29 cellular contexts compared by ENCODE assay signal in genomic region chr10:117989962-117990361, GRCh38. TPM values are rescaled to one million over a fixed set of nuclear protein-coding genes. Genes with fewer than 3 reads are reported as not detected.
A peak's percentile ranks its signal among the peaks of the same experiment; 100 is the strongest.
DNase-seq lines count a peak whose midpoint lies in the region; ATAC-seq, FAIRE-seq and TF ChIP-seq lines count a peak whose summit lies in the region.
"Had no signal": no experiment of that assay in that cellular context is flagged by ENCODE, and none has a peak within 500 bp of the region (broad histone marks: within the 10 kb centered on the region; RNA-seq: fewer than 3 reads in every experiment).

No MANE protein-coding gene starts in this region.

- no peak overlapping the region for H3K27ac Mint-ChIP-seq in nephron progenitor cell
- no peak overlapping the region for H3K27ac Mint-ChIP-seq in naive thymus-derived CD8-positive, alpha-beta T cell
- H3K27ac Mint-ChIP-seq: CD14-positive monocyte; CD4-positive, alpha-beta memory T cell; CD4-positive, CD25-positive, alpha-beta regulatory T cell; CD8-positive, alpha-beta memory T cell had no signal

- TF ChIP-seq RAD21 in HCT116 (IDR thresholded peaks at IDR 0.05; ENCODE audit: low read depth): no peak

- in situ Hi-C loops in HAP-1 (cut with MboI; ENCODE audit: low sequenced_read_pairs): no loop called here

- TF ChIP-seq CTCF in HCT116 (IDR thresholded peaks at IDR 0.05 in 2 of 3, conservative IDR thresholded peaks at IDR 0.05 in 1 of 3; ENCODE audit: borderline replicate concordance in 1 of 3, insufficient read depth in 1 of 3, low read depth in 2 of 3, low read length in 2 of 3) (no peak), WERI-Rb-1 (IDR thresholded peaks at IDR 0.05; ENCODE audit: low read depth, low read length) (no peak), nephron progenitor cell (IDR thresholded peaks at IDR 0.05) (no peak)

- no peaks in the 10 kb centered on the region for H3K9me2 ChIP-seq in HCT116 (ENCODE audit: insufficient read depth)

- no peaks in the 10 kb centered on the region for H3K79me2 ChIP-seq in HCT116 (ENCODE audit: insufficient read depth, low read length)

- RAD21 ChIA-PET in HCT116 (lab: Charles Lee; ENCODE audit: low non-redundant PET in 1 of 2, low total read pairs in 2 of 2, uncharacterized antibody in 2 of 2, unreplicated experiment in 2 of 2): no interaction called here

- CTCF ChIA-PET in HCT116 (lab: Charles Lee): no interaction called here

- H3K36me3 Mint-ChIP-seq in nephron progenitor cell (ENCODE audit: low read depth): peaks cover 15% of the 10 kb centered on the region
- peaks cover 0 to 27% (median 11%) of the 10 kb centered on the region in 3 donors for H3K36me3 Mint-ChIP-seq in naive thymus-derived CD8-positive, alpha-beta T cell

- no peak for ATAC-seq in HCT116
- no peak for ATAC-seq in naive thymus-derived CD8-positive, alpha-beta T cell
- ATAC-seq: GM12878 had no signal

- H4K20me1 ChIP-seq in HCT116 (ENCODE audit: insufficient read depth): no peaks in the 10 kb centered on the region
- H4K20me1 ChIP-seq: BLaER1 had no signal

- no peak overlapping the region for H3K4me3 ChIP-seq in HAP-1
- H3K4me3 ChIP-seq in HCT116 (replicated peaks in 1 of 2; ENCODE audit: low read depth in 1 of 2, low read length in 2 of 2): no peak overlapping the region
- peak overlapping the region; percentile 14 for H3K4me3 ChIP-seq in WERI-Rb-1 (ENCODE audit: low read depth, low read length)
- H3K4me3 ChIP-seq: BLaER1, GM12878 had no signal

- DNase-seq in HAP-1 (ENCODE audit: low spot score in 2 of 2) (peak; percentile 44 to 65), HCT116 (ENCODE audit: low read depth, low spot score) (no peak), NCI-H82 treated with DMSO at 0.1 percent for 48 hours (lab: John Stamatoyannopoulos, UW; ENCODE audit: unreplicated experiment) (peak; percentile 49), WERI-Rb-1 (peak; percentile 39), nephron progenitor cell (no peak), NCI-H524 treated with DMSO at 0.1 percent for 48 hours (lab: John Stamatoyannopoulos, UW) (no peak), frontal cortex (ENCODE audit: low spot score in 2 of 2) (no peak)
- no peak for DNase-seq in naive thymus-derived CD8-positive, alpha-beta T cell
- DNase-seq: 8988T; ACHN; BE2C; C1 segment of cervical spinal cord; CD4-positive, alpha-beta memory T cell; CD4-positive, CD25-positive, alpha-beta regulatory T cell; CD8-positive, alpha-beta memory T cell; COR-L47; DMS 273 treated with DMSO at 0.1 percent for 48 hours; DMS153; DMS53; DMS79; DND-41; EL; GDM1 had no signal

- peaks cover 21% of the 10 kb centered on the region for H3K4me1 ChIP-seq in HAP-1
- no peaks in the 10 kb centered on the region for H3K4me1 ChIP-seq in HCT116 (ENCODE audit: control insufficient read depth in 1 of 2, insufficient read depth in 2 of 2, low read length in 2 of 2)
- H3K4me1 ChIP-seq: BE2C had no signal

- intact Hi-C loops in HCT116 (cut with micrococcal nuclease): no loop called here

- peaks cover 19% of the 10 kb centered on the region for H3K9me3 Mint-ChIP-seq in nephron progenitor cell
- H3K9me3 Mint-ChIP-seq in naive thymus-derived CD8-positive, alpha-beta T cell: peaks cover 9 to 43% (median 24%) of the 10 kb centered on the region in 9 donors

- no peaks in the 10 kb centered on the region for H3K27me3 Mint-ChIP-seq in nephron progenitor cell (ENCODE audit: low read depth, poor library complexity)
- no peaks in the 10 kb centered on the region for H3K27me3 Mint-ChIP-seq in naive thymus-derived CD8-positive, alpha-beta T cell
- H3K27me3 Mint-ChIP-seq: CD4-positive, CD25-positive, alpha-beta regulatory T cell had no signal

- H3K36me3 ChIP-seq in HAP-1 (replicated peaks) (no peaks in the 10 kb centered on the region), HCT116 (ENCODE audit: control insufficient read depth in 1 of 2, insufficient read depth in 2 of 2, low read length in 2 of 2) (no peaks in the 10 kb centered on the region), WERI-Rb-1 (no peaks in the 10 kb centered on the region)
- H3K36me3 ChIP-seq: BE2C, BLaER1 had no signal

- H3K9me3 ChIP-seq in HAP-1: no peaks in the 10 kb centered on the region
- H3K9me3 ChIP-seq in HCT116 (ENCODE audit: control insufficient read depth in 1 of 2, insufficient read depth in 1 of 2, low read depth in 1 of 2, low read length in 2 of 2): no peaks in the 10 kb centered on the region
- peaks cover 2% of the 10 kb centered on the region for H3K9me3 ChIP-seq in WERI-Rb-1 (ENCODE audit: severe bottlenecking)
- H3K9me3 ChIP-seq: BE2C, BLaER1 had no signal

- no peak overlapping the region for H3K4me3 Mint-ChIP-seq in nephron progenitor cell
- H3K4me3 Mint-ChIP-seq in naive thymus-derived CD8-positive, alpha-beta T cell: no peak overlapping the region
- H3K4me3 Mint-ChIP-seq: CD14-positive monocyte; CD4-positive, alpha-beta memory T cell; CD4-positive, CD25-positive, alpha-beta regulatory T cell; CD8-positive, alpha-beta memory T cell had no signal

- no peak for FAIRE-seq in frontal cortex (lab: Jason Lieb, UNC)
- FAIRE-seq: A204.1, GM12892, GM18507 had no signal

- no TSS peak for BruUV-seq in HCT116 (replicated peaks; lab: Mats Ljungman, UMichigan)

- H3K27ac ChIP-seq in HCT116 (ENCODE audit: low read depth, low read length) (no peak overlapping the region), WERI-Rb-1 (peak overlapping the region; percentile 59)
- H3K27ac ChIP-seq: BLaER1 had no signal

- POLR2A ChIA-PET in HCT116 (lab: Charles Lee): no interaction called here
- POLR2A ChIA-PET in naive thymus-derived CD8-positive, alpha-beta T cell (lab: Charles Lee): no interaction called here

- no peak overlapping the region for H2AFZ ChIP-seq in HCT116 (ENCODE audit: low read depth, low read length, poor library complexity, severe bottlenecking)

- no peaks in the 10 kb centered on the region for H3K27me3 ChIP-seq in HAP-1 (ENCODE audit: low read depth)
- H3K27me3 ChIP-seq in HCT116 (ENCODE audit: insufficient read depth, low read length): no peaks in the 10 kb centered on the region
- H3K27me3 ChIP-seq in WERI-Rb-1 (ENCODE audit: insufficient read depth, low read depth, severe bottlenecking): no peaks in the 10 kb centered on the region
- H3K27me3 ChIP-seq: BE2C, BLaER1 had no signal

- no peak overlapping the region for H3K9ac ChIP-seq in HCT116 (ENCODE audit: low read length)
- H3K9ac ChIP-seq: BLaER1 had no signal

- no peak for TF ChIP-seq POLR2A in HCT116 (IDR thresholded peaks at IDR 0.05; ENCODE audit: borderline replicate concordance, extremely low read depth, insufficient read depth, insufficient read length)

- H3K4me1 Mint-ChIP-seq in nephron progenitor cell: peaks cover 11% of the 10 kb centered on the region
- no peaks in the 10 kb centered on the region for H3K4me1 Mint-ChIP-seq in naive thymus-derived CD8-positive, alpha-beta T cell
- H3K4me1 Mint-ChIP-seq: CD14-positive monocyte; CD8-positive, alpha-beta memory T cell had no signal

- no peak overlapping the region for H3K4me2 ChIP-seq in HCT116 (ENCODE audit: low read length)
- H3K4me2 ChIP-seq: BLaER1 had no signal

TF ChIP-seq in HCT116, 20 proteins besides CTCF, POLR2A, EP300 and RAD21:
- TF ChIP-seq ATF3 (IDR thresholded peaks at IDR 0.05) (0 out of 2 replicates have a peak, but pooled peaks have one; percentile 8), ZBTB33 (IDR thresholded peaks at IDR 0.05; ENCODE audit: extremely low read depth, insufficient replicate concordance, low read length) (no peak), EZH2phosphoT487 (IDR thresholded peaks at IDR 0.05; ENCODE audit: borderline replicate concordance) (no peak), TCF7L2 (IDR thresholded peaks at IDR 0.05; ENCODE audit: borderline replicate concordance, extremely low read depth, insufficient read depth, insufficient read length) (no peak)

RNA-seq across cellular contexts. Expression of gene RAB11FIP2, which starts 56.8 kb away (rescaled TPM):
- total RNA-seq in HCT116 (2021; ENCODE audit: unreplicated experiment) (16.8 TPM), frontal cortex (46.9 TPM)
- polyA plus RNA-seq in HCT116 (2012): 3.8 and 4.3 TPM in 2 replicates
- total RNA-seq in naive thymus-derived CD8-positive, alpha-beta T cell: 10 to 100 TPM; 26.6 TPM
- polyA plus RNA-seq in naive thymus-derived CD8-positive, alpha-beta T cell: 10 to 100 TPM in 1 of 3 donors, 1 to 10 TPM in 2; 6.9 to 11.3 (median 7.0) TPM

Comparison
In these comparisons a context has a peak if more than half of its experiments do, and no peak if none do; other contexts are left out.
1. DNase-seq: peak in HAP-1 (2 of 2), NCI-H82 treated with DMSO at 0.1 percent for 48 hours (single experiment) and WERI-Rb-1 (single experiment); none in HCT116 (single experiment), nephron progenitor cell (single experiment), NCI-H524 treated with DMSO at 0.1 percent for 48 hours (single experiment), frontal cortex (0 of 2) and naive thymus-derived CD8-positive, alpha-beta T cell (0 of 10).